14 cellular contexts compared by ENCODE assay signal in genomic region chr11:118615996-118616395, GRCh38. TPM values are rescaled to one million over a fixed set of nuclear protein-coding genes. Genes with fewer than 3 reads are reported as not detected.
A peak's percentile ranks its signal among the peaks of the same experiment; 100 is the strongest.
DNase-seq lines count a peak whose midpoint lies in the region; ATAC-seq and TF ChIP-seq lines count a peak whose summit lies in the region.
"Had no signal": no experiment of that assay in that cellular context is flagged by ENCODE, and none has a peak within 500 bp of the region (broad histone marks: within the 10 kb centered on the region; RNA-seq: fewer than 3 reads in every experiment).

No MANE protein-coding gene starts in this region.

- H3K9me3 Mint-ChIP-seq in endothelial cell (ENCODE audit: unreplicated experiment) (no peaks in the 10 kb centered on the region), mesothelial cell of epicardium (no peaks in the 10 kb centered on the region)
- H3K9me3 Mint-ChIP-seq: activated T-cell treated with anti-CD3 and anti-CD28 coated beads, Interleukin-2, amount 50 U/mL, for 72 hours had no signal

- H3K4me1 Mint-ChIP-seq in endothelial cell (ENCODE audit: unreplicated experiment) (peaks cover 37% of the 10 kb centered on the region), mesothelial cell of epicardium (peaks cover 83% of the 10 kb centered on the region)

- TF ChIP-seq CTCF in heart right ventricle (IDR thresholded peaks at IDR 0.05) (no peak), endothelial cell (IDR thresholded peaks at IDR 0.05; ENCODE audit: unreplicated experiment) (no peak), mesothelial cell of epicardium (IDR thresholded peaks at IDR 0.05; ENCODE audit: unreplicated experiment) (no peak)

- H3K36me3 Mint-ChIP-seq in endothelial cell (ENCODE audit: low read depth, unreplicated experiment) = peaks cover 27% of the 10 kb centered on the region
- H3K36me3 Mint-ChIP-seq in mesothelial cell of epicardium = no peaks in the 10 kb centered on the region

- H3K27me3 Mint-ChIP-seq in endothelial cell (ENCODE audit: unreplicated experiment) (peaks cover 19% of the 10 kb centered on the region), mesothelial cell of epicardium (ENCODE audit: low read depth) (peaks cover 7% of the 10 kb centered on the region)

- ATAC-seq in Right ventricle myocardium superior (ENCODE audit: poor library complexity) (no peak), heart right ventricle (no peak), aorta (ENCODE audit: low FRiP score) (no peak)
- ATAC-seq: activated T-cell treated with anti-CD3 and anti-CD28 coated beads, Interleukin-2, amount 50 U/mL, for 72 hours; T-helper 17 cell had no signal

- H3K9me3 ChIP-seq in heart right ventricle (no peaks in the 10 kb centered on the region), aorta (ENCODE audit: control insufficient read depth, low read length) (no peaks in the 10 kb centered on the region)
- H3K9me3 ChIP-seq: body of pancreas had no signal

- H3K27ac Mint-ChIP-seq in endothelial cell (ENCODE audit: unreplicated experiment) = peak overlapping the region; percentile 31
- peak overlapping the region; percentile 96 for H3K27ac Mint-ChIP-seq in mesothelial cell of epicardium
- H3K27ac Mint-ChIP-seq: activated T-cell treated with anti-CD3 and anti-CD28 coated beads, Interleukin-2, amount 50 U/mL, for 72 hours; B cell; T-helper 17 cell had no signal

- H3K27me3 ChIP-seq in heart right ventricle = peaks cover 0 to 21% (median 0%) of the 10 kb centered on the region in 7 donors
- no peaks in the 10 kb centered on the region for H3K27me3 ChIP-seq in aorta (ENCODE audit: control insufficient read depth in 1 of 2, insufficient read depth in 2 of 2, low read length in 1 of 2)
- H3K27me3 ChIP-seq: body of pancreas had no signal

- H3K4me3 ChIP-seq in heart right ventricle = no peak overlapping the region
- H3K4me3 ChIP-seq in aorta (ENCODE audit: low read length in 2 of 2) = no peak overlapping the region
- H3K4me3 ChIP-seq: body of pancreas had no signal

- H3K4me3 Mint-ChIP-seq in endothelial cell (ENCODE audit: unreplicated experiment) = no peak overlapping the region
- H3K4me3 Mint-ChIP-seq in mesothelial cell of epicardium = no peak overlapping the region
- H3K4me3 Mint-ChIP-seq: activated T-cell treated with anti-CD3 and anti-CD28 coated beads, Interleukin-2, amount 50 U/mL, for 72 hours; B cell; T-helper 17 cell had no signal

- H3K36me3 ChIP-seq in heart right ventricle (peaks cover 0 to 60% (median 37%) of the 10 kb centered on the region in 9 donors), aorta (ENCODE audit: control insufficient read depth in 1 of 2, insufficient read depth in 2 of 2, low read length in 1 of 2) (peaks cover 0 to 5% of the 10 kb centered on the region in 2 donors)

- H3K4me1 ChIP-seq in heart right ventricle (peaks cover 26 to 98% (median 78%) of the 10 kb centered on the region in 9 donors), aorta (ENCODE audit: control insufficient read depth in 1 of 2, insufficient read depth in 2 of 2, low read length in 2 of 2) (peaks cover 0 to 6% of the 10 kb centered on the region in 2 donors)

- WGBS in heart right ventricle, 2 donors = 88 to 89% methylated on average over 5 of the region's 5 CpGs
- 77 to 78% methylated on average over 5 of the region's 5 CpGs for WGBS in aorta, 2 donors

- H3K27ac ChIP-seq in heart right ventricle (peak overlapping the region in 5 of 10 donors; percentile 5 to 96 (median 17)), aorta (ENCODE audit: low read depth in 1 of 2, low read length in 2 of 2) (no peak overlapping the region)

- DNase-seq in Right ventricle myocardium superior = peak; percentile 33
- no peak for DNase-seq in heart right ventricle
- no peak for DNase-seq in endothelial cell (ENCODE audit: low spot score)
- no peak for DNase-seq in mesothelial cell of epicardium (ENCODE audit: low spot score in 2 of 2, unreplicated experiment in 2 of 2)
- DNase-seq in aorta = peak; percentile 29 to 66
- DNase-seq in putamen (ENCODE audit: low spot score) = no peak
- DNase-seq in NCI-H1436 (lab: John Stamatoyannopoulos, UW) = no peak
- DNase-seq in COR-L47 (lab: John Stamatoyannopoulos, UW) = no peak
- DNase-seq: activated CD4-positive, alpha-beta T cell treated with anti-CD3 and anti-CD28 coated beads for 48 hours; activated T-cell treated with anti-CD3 and anti-CD28 coated beads, Interleukin-2, amount 50 U/mL, for 72 hours; mammary epithelial cell; T-helper 17 cell had no signal

- intact Hi-C loops in Right ventricle myocardium superior (cut with DNase I) (no loop called here), heart right ventricle (cut with DNase I) (loop anchor here in 2 of 10 donors (5.0 kb wide), 2 partner anchors 41 to 634 kb away; no protein-coding TSS in a partner anchor), aorta (cut with DNase I) (no loop called here)

RNA-seq across cellular contexts. Expression of gene PHLDB1, which starts 8.6 kb away (rescaled TPM):
- 102 TPM for total RNA-seq in Right ventricle myocardium superior
- total RNA-seq in heart right ventricle = 100 to 1,000 TPM in 9 of 10 donors, 10 to 100 TPM in 1; 81.9 to 125 (median 114) TPM
- polyA plus RNA-seq in heart right ventricle = 100 to 1,000 TPM in 1 of 2 donors, 10 to 100 TPM in 1; 74.9 to 259 TPM
- 45.4 TPM for total RNA-seq in endothelial cell (ENCODE audit: unreplicated experiment)
- 138 to 148 TPM (median 139 TPM) in 3 replicates for total RNA-seq in mesothelial cell of epicardium
- total RNA-seq in aorta = 100 to 1,000 TPM; 260 to 274 TPM
- 100 to 1,000 TPM in 1 of 2 donors, 10 to 100 TPM in 1; 38.3 to 290 TPM for polyA plus RNA-seq in aorta

RNA-seq across cellular contexts. Expression of gene ARCN1, which starts 43.8 kb away (rescaled TPM):
- total RNA-seq in Right ventricle myocardium superior (80.7 TPM), heart right ventricle (100 to 1,000 TPM in 4 of 10 donors, 10 to 100 TPM in 6; 84.8 to 122 (median 98.3) TPM), endothelial cell (ENCODE audit: unreplicated experiment) (145 TPM), mesothelial cell of epicardium (139 to 144 TPM (median 140 TPM) in 3 replicates), aorta (100 to 1,000 TPM; 128 to 170 TPM)
- polyA plus RNA-seq in heart right ventricle (10 to 100 TPM; 48.8 to 88.1 TPM), aorta (10 to 100 TPM; 67.6 to 69.0 TPM)

RNA-seq across cellular contexts. Expression of gene IFT46, which starts 50.3 kb away (rescaled TPM):
- total RNA-seq in Right ventricle myocardium superior (23.2 TPM), heart right ventricle (10 to 100 TPM; 14.0 to 23.4 (median 20.5) TPM), endothelial cell (ENCODE audit: unreplicated experiment) (19.7 TPM), mesothelial cell of epicardium (22.3 to 24.1 TPM (median 23.7 TPM) in 3 replicates), aorta (10 to 100 TPM; 15.0 to 22.5 TPM)
- polyA plus RNA-seq in heart right ventricle (10 to 100 TPM; 22.2 to 23.0 TPM), aorta (10 to 100 TPM; 24.2 to 31.8 TPM)

Comparison
In these comparisons a context has a peak if more than half of its experiments do, and no peak if none do; other contexts are left out.
1. DNase-seq: peak in Right ventricle myocardium superior (single experiment) and aorta (2 of 2); none in heart right ventricle (0 of 2), endothelial cell (single experiment), mesothelial cell of epicardium (0 of 2), putamen (single experiment), NCI-H1436 (single experiment) and COR-L47 (single experiment).